In the genomic region with DNA sequence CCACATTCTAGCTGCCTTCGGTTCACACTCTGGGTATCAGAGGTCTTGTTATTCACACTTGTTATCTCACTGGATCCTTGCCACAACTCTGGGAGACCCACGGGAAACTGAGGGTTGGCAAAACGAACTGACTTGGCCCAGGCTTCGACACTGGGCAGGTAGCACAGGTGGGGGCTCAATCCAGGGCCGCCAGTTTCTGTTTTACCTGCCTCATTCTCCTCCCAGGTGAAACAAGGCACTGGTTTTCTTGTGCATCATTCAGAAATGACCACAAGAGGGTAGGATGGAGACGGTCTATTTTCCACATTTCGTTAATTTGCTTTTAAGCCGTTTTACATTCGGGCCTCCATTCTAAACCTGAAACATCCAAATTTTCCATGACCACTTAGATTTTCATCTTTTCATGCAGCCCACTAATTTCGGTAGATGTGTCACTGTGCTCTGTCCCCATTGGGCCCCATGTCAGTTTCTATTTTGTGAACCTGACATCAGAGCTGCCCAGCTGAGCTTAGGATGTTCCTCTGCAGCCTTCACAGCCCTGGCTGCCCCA, we compare ENCODE assay signal across 1 cellular context.
TF ChIP-seq lines count a peak whose summit lies in the region.

No MANE protein-coding gene starts in this region.

TF ChIP-seq in GM23338, 12 proteins besides CTCF, POLR2A, EP300 and RAD21 (continued from another document):
- TF ChIP-seq ZNF331 (CRISPR knock-in tag; IDR thresholded peaks at IDR 0.05; ENCODE audit: low read depth), result no peak
- TF ChIP-seq, protein P1, sequence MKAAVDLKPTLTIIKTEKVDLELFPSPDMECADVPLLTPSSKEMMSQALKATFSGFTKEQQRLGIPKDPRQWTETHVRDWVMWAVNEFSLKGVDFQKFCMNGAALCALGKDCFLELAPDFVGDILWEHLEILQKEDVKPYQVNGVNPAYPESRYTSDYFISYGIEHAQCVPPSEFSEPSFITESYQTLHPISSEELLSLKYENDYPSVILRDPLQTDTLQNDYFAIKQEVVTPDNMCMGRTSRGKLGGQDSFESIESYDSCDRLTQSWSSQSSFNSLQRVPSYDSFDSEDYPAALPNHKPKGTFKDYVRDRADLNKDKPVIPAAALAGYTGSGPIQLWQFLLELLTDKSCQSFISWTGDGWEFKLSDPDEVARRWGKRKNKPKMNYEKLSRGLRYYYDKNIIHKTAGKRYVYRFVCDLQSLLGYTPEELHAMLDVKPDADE (IDR thresholded peaks at IDR 0.05), result no peak
- TF ChIP-seq EZH2 (IDR thresholded peaks at IDR 0.05; ENCODE audit: low read depth, unreplicated experiment), result no peak
- no peak for TF ChIP-seq POLR2AphosphoS5 (IDR thresholded peaks at IDR 0.05; ENCODE audit: low read depth)
- no peak for TF ChIP-seq CREB1 (CRISPR knock-in tag; IDR thresholded peaks at IDR 0.05; ENCODE audit: low read depth)
